ENCODE assay signal across 1 cellular context in the genomic region with DNA sequence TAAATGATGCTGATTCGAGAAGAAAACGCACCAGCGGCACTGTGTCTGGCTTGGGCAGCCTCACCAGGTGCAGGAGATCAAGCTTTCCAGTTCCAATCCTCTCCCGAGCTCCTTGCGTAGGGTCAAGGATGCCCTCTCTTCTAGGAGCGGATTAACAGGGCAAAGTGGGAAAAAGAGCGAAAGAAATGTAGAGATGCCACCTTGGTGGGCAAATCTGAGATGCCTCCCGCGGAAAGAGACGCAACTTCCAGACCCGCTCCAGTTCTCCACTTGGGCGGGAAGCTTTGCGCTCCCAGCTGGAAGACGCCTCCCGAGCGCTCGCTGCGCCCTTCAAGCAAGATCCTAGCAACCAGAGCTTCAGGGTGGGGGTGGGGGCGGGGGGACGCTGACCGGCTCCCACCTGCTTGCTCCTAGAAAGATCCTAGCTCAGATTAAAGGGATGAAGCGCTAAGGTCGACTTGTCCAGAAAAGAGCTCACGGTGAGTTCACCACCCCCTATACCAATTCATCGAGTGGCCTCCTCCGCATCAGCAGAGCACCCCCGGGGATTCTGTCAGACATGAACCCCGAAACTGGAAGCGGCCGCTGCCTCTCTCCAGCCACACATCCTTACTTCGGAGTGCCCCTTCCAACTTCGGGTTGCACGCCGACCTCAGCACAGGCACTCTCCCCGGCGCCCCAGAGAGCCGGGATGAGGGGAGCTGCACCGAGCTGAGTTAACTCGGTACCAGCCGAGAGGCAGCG.
A peak's percentile ranks its signal among the peaks of the same experiment; 100 is the strongest.
TF ChIP-seq lines count a peak whose summit lies in the region.

No MANE protein-coding gene starts in this region.

TF ChIP-seq in H1, 55 proteins besides CTCF, POLR2A, EP300 and RAD21 (continued from another document):
- TF ChIP-seq KDM5A (IDR thresholded peaks at IDR 0.05; ENCODE audit: low read length) (no peak), JUN (IDR thresholded peaks at IDR 0.05; ENCODE audit: low read depth, low read length) (no peak), SAP30 (IDR thresholded peaks at IDR 0.05; ENCODE audit: insufficient read depth, insufficient replicate concordance, low read length) (no peak), NANOG (IDR thresholded peaks at IDR 0.05; ENCODE audit: insufficient read depth, low read depth, low read length, poor library complexity, severe bottlenecking) (no peak), RNF2 (IDR thresholded peaks at IDR 0.05; ENCODE audit: borderline replicate concordance, low read depth, low read length, missing control alignments, poor library complexity, severe bottlenecking) (peak; percentile 61), YY1 (IDR thresholded peaks at IDR 0.05; ENCODE audit: low read depth, low read length) (no peak), E2F6 (IDR thresholded peaks at IDR 0.05) (peak; percentile 35; the same call in 1 of the 2 replicates), TAF1 (IDR thresholded peaks at IDR 0.05; ENCODE audit: low read depth, low read length) (no peak)
TF ChIP-seq in H1: peak in this region for 4.
